Comparison of ENCODE assay signal across 16 cellular contexts in the genomic region with DNA sequence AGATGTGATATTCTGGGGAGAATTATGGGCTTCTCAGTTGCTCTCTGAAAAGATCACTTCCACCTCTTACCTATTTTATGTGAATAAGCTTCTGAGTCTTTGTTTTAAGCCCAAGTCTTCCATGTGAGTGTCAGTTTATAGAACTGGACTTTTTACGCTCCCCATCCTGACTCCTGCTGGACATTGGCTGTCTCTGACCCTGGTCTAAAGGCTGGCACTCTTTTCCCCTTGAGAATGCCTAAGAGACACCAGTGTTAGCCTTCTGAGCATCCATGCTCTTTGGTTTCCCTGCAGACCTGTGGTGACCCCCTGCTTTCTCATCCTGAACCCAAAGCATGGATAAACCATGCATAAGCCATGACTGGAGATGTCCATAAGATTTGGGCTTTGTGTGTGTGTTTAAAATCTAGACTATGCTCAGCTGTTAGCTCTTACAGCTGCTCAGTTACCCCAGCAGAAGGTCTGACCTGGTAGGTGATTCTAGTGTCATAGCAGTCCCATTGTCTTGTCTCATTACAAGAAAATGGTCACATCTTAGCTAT.
"Had no signal": no experiment of that assay in that cellular context is flagged by ENCODE, and none has a peak within 500 bp of the region (broad histone marks: within the 10 kb centered on the region; RNA-seq: fewer than 3 reads in every experiment).

No MANE protein-coding gene starts in this region.

- H3K36me3 ChIP-seq: esophagus muscularis mucosa, gastrocnemius medialis, heart right ventricle had no signal

- H3K27ac ChIP-seq: epithelial cell of prostate, esophagus muscularis mucosa, gastrocnemius medialis, heart right ventricle had no signal

- H3K27ac Mint-ChIP-seq: effector memory CD8-positive, alpha-beta T cell; naive thymus-derived CD4-positive, alpha-beta T cell; nephron progenitor cell had no signal

- ATAC-seq: effector memory CD8-positive, alpha-beta T cell; gastrocnemius medialis; heart right ventricle; naive thymus-derived CD4-positive, alpha-beta T cell; right cardiac atrium had no signal

- DNase-seq: effector memory CD8-positive, alpha-beta T cell; gastrocnemius medialis; heart right ventricle; hypothalamus; kidney glomerular epithelial cell; mesendoderm; naive thymus-derived CD4-positive, alpha-beta T cell; nephron progenitor cell; posterior cingulate gyrus; right cardiac atrium; stimulated activated CD4-positive, alpha-beta T cell treated with anti-CD3 and anti-CD28 coated beads, Interleukin-2, amount 100 ng/mL, for 48 hours; stimulated activated naive CD4-positive, alpha-beta T cell treated with Interleukin-2 at 50 U/mL for 16 hours; trophoblast cell had no signal

- H3K4me1 ChIP-seq: esophagus muscularis mucosa, gastrocnemius medialis, heart right ventricle had no signal

- H3K4me3 ChIP-seq: esophagus muscularis mucosa, gastrocnemius medialis, heart right ventricle, smooth muscle cell had no signal

- H3K36me3 Mint-ChIP-seq: naive thymus-derived CD4-positive, alpha-beta T cell had no signal

- H3K4me2 ChIP-seq: smooth muscle cell had no signal

- H3K4me1 Mint-ChIP-seq: naive thymus-derived CD4-positive, alpha-beta T cell; nephron progenitor cell had no signal

- H3K4me3 Mint-ChIP-seq: effector memory CD8-positive, alpha-beta T cell; naive thymus-derived CD4-positive, alpha-beta T cell; nephron progenitor cell had no signal

- H3K9me3 Mint-ChIP-seq: effector memory CD8-positive, alpha-beta T cell had no signal

- H3K27me3 ChIP-seq: esophagus muscularis mucosa, gastrocnemius medialis, heart right ventricle had no signal

- H3K9me3 ChIP-seq: gastrocnemius medialis had no signal
